Comparison of ENCODE assay signal across 24 cellular contexts in genomic region chr12:89269184-89269583, GRCh38.
"Had no signal": no experiment of that assay in that cellular context is flagged by ENCODE, and none has a peak within 500 bp of the region (broad histone marks: within the 10 kb centered on the region; RNA-seq: fewer than 3 reads in every experiment).

No MANE protein-coding gene starts in this region.

- H3K27me3 ChIP-seq: suprapubic skin, tibial artery, upper lobe of right lung had no signal

- DNase-seq: hippocampal formation; islet precursor cell; left ventricle myocardium inferior; naive thymus-derived CD8-positive, alpha-beta T cell; occipital lobe; right cardiac atrium; stimulated activated CD4-positive, alpha-beta T cell treated with anti-CD3 and anti-CD28 coated beads, Interleukin-12 subunit alpha, Interleukin-12 subunit beta, amount 100 ng/mL, for 4 hours; stimulated activated CD4-positive, alpha-beta T cell treated with anti-CD3 and anti-CD28 coated beads, Interleukin-15, amount 100 ng/mL, for 24 hours; stimulated activated CD4-positive, alpha-beta T cell treated with anti-CD3 and anti-CD28 coated beads, Interleukin-2, amount 100 ng/mL, for 24 hours; stimulated activated CD4-positive, alpha-beta T cell treated with anti-CD3 and anti-CD28 coated beads, Interleukin-4, amount 100 ng/mL, for 1 hour; stimulated activated naive CD4-positive, alpha-beta T cell; tibial artery; trophoblast cell; upper lobe of right lung had no signal

- H3K9ac ChIP-seq: parathyroid adenoma had no signal

- H3K27me3 Mint-ChIP-seq: naive thymus-derived CD8-positive, alpha-beta T cell; progenitor cell of endocrine pancreas; stimulated activated naive CD8-positive, alpha-beta T cell treated with anti-CD3 and anti-CD28 coated beads, Interleukin-15, Interleukin-2, amounts not matched to agents 100 ng/mL and 50 ng/mL, for 24 hours had no signal

- H3K4me3 Mint-ChIP-seq: naive thymus-derived CD8-positive, alpha-beta T cell; nephron; neural crest cell; stimulated activated naive CD8-positive, alpha-beta T cell treated with anti-CD3 and anti-CD28 coated beads, Interleukin-15, Interleukin-2, amounts not matched to agents 100 ng/mL and 50 ng/mL, for 24 hours had no signal

- H3K9me3 ChIP-seq: suprapubic skin, thoracic aorta, tibial artery, upper lobe of right lung had no signal

- H3K27ac ChIP-seq: left ventricle myocardium inferior, parathyroid adenoma, skin epidermis, suprapubic skin, thoracic aorta, tibial artery, upper lobe of right lung had no signal

- H2AFZ ChIP-seq: parathyroid adenoma had no signal

- H3K4me1 Mint-ChIP-seq: nephron had no signal

- H3K4me1 ChIP-seq: left ventricle myocardium inferior, parathyroid adenoma, tibial artery, upper lobe of right lung had no signal

- H3K36me3 ChIP-seq: left ventricle myocardium inferior, suprapubic skin, thoracic aorta, tibial artery, upper lobe of right lung had no signal

- H3K27ac Mint-ChIP-seq: nephron; progenitor cell of endocrine pancreas; stimulated activated naive CD8-positive, alpha-beta T cell treated with anti-CD3 and anti-CD28 coated beads, Interleukin-15, Interleukin-2, amounts not matched to agents 100 ng/mL and 50 ng/mL, for 24 hours had no signal

- H3K79me2 ChIP-seq: parathyroid adenoma had no signal

- H3K4me3 ChIP-seq: left ventricle myocardium inferior, lung, skin epidermis, suprapubic skin, thoracic aorta, tibial artery, upper lobe of right lung had no signal

- ATAC-seq: naive thymus-derived CD8-positive, alpha-beta T cell; right cardiac atrium; sciatic nerve; upper lobe of right lung had no signal
